Comparison of ENCODE assay signal across 17 cellular contexts in genomic region chr4:35695401-35695800, GRCh38.
A peak's percentile ranks its signal among the peaks of the same experiment; 100 is the strongest.
DNase-seq lines count a peak whose midpoint lies in the region; ATAC-seq and TF ChIP-seq lines count a peak whose summit lies in the region.
"Had no signal": no experiment of that assay in that cellular context is flagged by ENCODE, and none has a peak within 500 bp of the region (broad histone marks: within the 10 kb centered on the region; RNA-seq: fewer than 3 reads in every experiment).

No MANE protein-coding gene starts in this region.

- H3K9me3 Mint-ChIP-seq in WTC11, result peaks cover 12% of the 10 kb centered on the region
- H3K9me3 Mint-ChIP-seq: HFFc6 had no signal

- POLR2A ChIA-PET in WTC11 (lab: Charles Lee), result no interaction called here

- ATAC-seq in WTC11, result no peak
- ATAC-seq: CD8-positive, alpha-beta T cell; GM12878 had no signal

- no peaks in the 10 kb centered on the region for H3K27me3 Mint-ChIP-seq in WTC11 (ENCODE audit: low read depth)
- H3K27me3 Mint-ChIP-seq: B cell; CD4-positive, CD25-positive, alpha-beta regulatory T cell had no signal

- no peak overlapping the region for H3K27ac Mint-ChIP-seq in WTC11
- H3K27ac Mint-ChIP-seq: B cell; CD4-positive, CD25-positive, alpha-beta regulatory T cell; CD8-positive, alpha-beta T cell; HFFc6 had no signal

- H3K4me3 Mint-ChIP-seq in WTC11, result no peak overlapping the region
- H3K4me3 Mint-ChIP-seq: B cell; CD4-positive, CD25-positive, alpha-beta regulatory T cell; CD8-positive, alpha-beta T cell; HFFc6 had no signal

- H3K4me1 Mint-ChIP-seq in WTC11, result no peaks in the 10 kb centered on the region
- H3K4me1 Mint-ChIP-seq: B cell had no signal

- no peak for TF ChIP-seq CTCF in WTC11 (IDR thresholded peaks at IDR 0.05)

- DNase-seq in DMS 273 (lab: John Stamatoyannopoulos, UW; ENCODE audit: unreplicated experiment) (peak; percentile 18), DMS 273 treated with DMSO at 0.1 percent for 48 hours (lab: John Stamatoyannopoulos, UW) (no peak), NCI-H524 (lab: John Stamatoyannopoulos, UW) (peak; percentile 82 to 93), NCI-H82 treated with DMSO at 0.1 percent for 48 hours (lab: John Stamatoyannopoulos, UW; ENCODE audit: unreplicated experiment) (peak; percentile 51), retina (peak; percentile 1), GDM1 (lab: John Stamatoyannopoulos, UW) (no peak), NCI-H1694 treated with DMSO at 0.1 percent for 48 hours (lab: John Stamatoyannopoulos, UW) (no peak), WTC11 (ENCODE audit: low spot score) (no peak)
- DNase-seq: Caco-2; CD4-positive, CD25-positive, alpha-beta regulatory T cell; CD8-positive, alpha-beta T cell; DMS153; DND-41; GOT3; HFFc6 had no signal

- CTCF ChIA-PET in WTC11 (lab: Charles Lee), result no interaction called here

- no peaks in the 10 kb centered on the region for H3K36me3 Mint-ChIP-seq in WTC11
- H3K36me3 Mint-ChIP-seq: CD4-positive, CD25-positive, alpha-beta regulatory T cell; CD8-positive, alpha-beta T cell had no signal

TF ChIP-seq in WTC11, 78 proteins besides CTCF, POLR2A, EP300 and RAD21:
- TF ChIP-seq, protein P1, sequence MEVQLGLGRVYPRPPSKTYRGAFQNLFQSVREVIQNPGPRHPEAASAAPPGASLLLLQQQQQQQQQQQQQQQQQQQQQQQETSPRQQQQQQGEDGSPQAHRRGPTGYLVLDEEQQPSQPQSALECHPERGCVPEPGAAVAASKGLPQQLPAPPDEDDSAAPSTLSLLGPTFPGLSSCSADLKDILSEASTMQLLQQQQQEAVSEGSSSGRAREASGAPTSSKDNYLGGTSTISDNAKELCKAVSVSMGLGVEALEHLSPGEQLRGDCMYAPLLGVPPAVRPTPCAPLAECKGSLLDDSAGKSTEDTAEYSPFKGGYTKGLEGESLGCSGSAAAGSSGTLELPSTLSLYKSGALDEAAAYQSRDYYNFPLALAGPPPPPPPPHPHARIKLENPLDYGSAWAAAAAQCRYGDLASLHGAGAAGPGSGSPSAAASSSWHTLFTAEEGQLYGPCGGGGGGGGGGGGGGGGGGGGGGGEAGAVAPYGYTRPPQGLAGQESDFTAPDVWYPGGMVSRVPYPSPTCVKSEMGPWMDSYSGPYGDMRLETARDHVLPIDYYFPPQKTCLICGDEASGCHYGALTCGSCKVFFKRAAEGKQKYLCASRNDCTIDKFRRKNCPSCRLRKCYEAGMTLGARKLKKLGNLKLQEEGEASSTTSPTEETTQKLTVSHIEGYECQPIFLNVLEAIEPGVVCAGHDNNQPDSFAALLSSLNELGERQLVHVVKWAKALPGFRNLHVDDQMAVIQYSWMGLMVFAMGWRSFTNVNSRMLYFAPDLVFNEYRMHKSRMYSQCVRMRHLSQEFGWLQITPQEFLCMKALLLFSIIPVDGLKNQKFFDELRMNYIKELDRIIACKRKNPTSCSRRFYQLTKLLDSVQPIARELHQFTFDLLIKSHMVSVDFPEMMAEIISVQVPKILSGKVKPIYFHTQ (CRISPR knock-in tag; IDR thresholded peaks at IDR 0.05), result no peak
- TF ChIP-seq KAT7 (CRISPR knock-in tag; IDR thresholded peaks at IDR 0.05; ENCODE audit: borderline replicate concordance), result no peak
- TF ChIP-seq ZNF121 (CRISPR knock-in tag; IDR thresholded peaks at IDR 0.05), result no peak
- TF ChIP-seq IRF2 (CRISPR knock-in tag; IDR thresholded peaks at IDR 0.05; ENCODE audit: borderline replicate concordance, low read depth), result no peak
- TF ChIP-seq, protein P2, sequence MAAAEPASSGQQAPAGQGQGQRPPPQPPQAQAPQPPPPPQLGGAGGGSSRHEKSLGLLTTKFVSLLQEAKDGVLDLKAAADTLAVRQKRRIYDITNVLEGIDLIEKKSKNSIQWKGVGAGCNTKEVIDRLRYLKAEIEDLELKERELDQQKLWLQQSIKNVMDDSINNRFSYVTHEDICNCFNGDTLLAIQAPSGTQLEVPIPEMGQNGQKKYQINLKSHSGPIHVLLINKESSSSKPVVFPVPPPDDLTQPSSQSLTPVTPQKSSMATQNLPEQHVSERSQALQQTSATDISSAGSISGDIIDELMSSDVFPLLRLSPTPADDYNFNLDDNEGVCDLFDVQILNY (CRISPR knock-in tag; IDR thresholded peaks at IDR 0.05), result no peak
- TF ChIP-seq ESRRA (CRISPR knock-in tag; IDR thresholded peaks at IDR 0.05; ENCODE audit: borderline replicate concordance), result no peak
- TF ChIP-seq, protein P3, sequence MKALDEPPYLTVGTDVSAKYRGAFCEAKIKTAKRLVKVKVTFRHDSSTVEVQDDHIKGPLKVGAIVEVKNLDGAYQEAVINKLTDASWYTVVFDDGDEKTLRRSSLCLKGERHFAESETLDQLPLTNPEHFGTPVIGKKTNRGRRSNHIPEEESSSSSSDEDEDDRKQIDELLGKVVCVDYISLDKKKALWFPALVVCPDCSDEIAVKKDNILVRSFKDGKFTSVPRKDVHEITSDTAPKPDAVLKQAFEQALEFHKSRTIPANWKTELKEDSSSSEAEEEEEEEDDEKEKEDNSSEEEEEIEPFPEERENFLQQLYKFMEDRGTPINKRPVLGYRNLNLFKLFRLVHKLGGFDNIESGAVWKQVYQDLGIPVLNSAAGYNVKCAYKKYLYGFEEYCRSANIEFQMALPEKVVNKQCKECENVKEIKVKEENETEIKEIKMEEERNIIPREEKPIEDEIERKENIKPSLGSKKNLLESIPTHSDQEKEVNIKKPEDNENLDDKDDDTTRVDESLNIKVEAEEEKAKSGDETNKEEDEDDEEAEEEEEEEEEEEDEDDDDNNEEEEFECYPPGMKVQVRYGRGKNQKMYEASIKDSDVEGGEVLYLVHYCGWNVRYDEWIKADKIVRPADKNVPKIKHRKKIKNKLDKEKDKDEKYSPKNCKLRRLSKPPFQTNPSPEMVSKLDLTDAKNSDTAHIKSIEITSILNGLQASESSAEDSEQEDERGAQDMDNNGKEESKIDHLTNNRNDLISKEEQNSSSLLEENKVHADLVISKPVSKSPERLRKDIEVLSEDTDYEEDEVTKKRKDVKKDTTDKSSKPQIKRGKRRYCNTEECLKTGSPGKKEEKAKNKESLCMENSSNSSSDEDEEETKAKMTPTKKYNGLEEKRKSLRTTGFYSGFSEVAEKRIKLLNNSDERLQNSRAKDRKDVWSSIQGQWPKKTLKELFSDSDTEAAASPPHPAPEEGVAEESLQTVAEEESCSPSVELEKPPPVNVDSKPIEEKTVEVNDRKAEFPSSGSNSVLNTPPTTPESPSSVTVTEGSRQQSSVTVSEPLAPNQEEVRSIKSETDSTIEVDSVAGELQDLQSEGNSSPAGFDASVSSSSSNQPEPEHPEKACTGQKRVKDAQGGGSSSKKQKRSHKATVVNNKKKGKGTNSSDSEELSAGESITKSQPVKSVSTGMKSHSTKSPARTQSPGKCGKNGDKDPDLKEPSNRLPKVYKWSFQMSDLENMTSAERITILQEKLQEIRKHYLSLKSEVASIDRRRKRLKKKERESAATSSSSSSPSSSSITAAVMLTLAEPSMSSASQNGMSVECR (CRISPR knock-in tag; IDR thresholded peaks at IDR 0.05; ENCODE audit: borderline replicate concordance), result no peak
- no peak for TF ChIP-seq NR3C1 (CRISPR knock-in tag; conservative IDR thresholded peaks at IDR 0.05; ENCODE audit: low read depth)
- TF ChIP-seq PRDM15 (CRISPR knock-in tag; IDR thresholded peaks at IDR 0.05), result no peak
- TF ChIP-seq PREB (CRISPR knock-in tag; IDR thresholded peaks at IDR 0.05; ENCODE audit: borderline replicate concordance), result no peak
TF ChIP-seq in WTC11: peak in this region for 0.

Comparison
In these comparisons a context has a peak if more than half of its experiments do, and no peak if none do; other contexts are left out.
1. DNase-seq: peak in DMS 273 (single experiment), NCI-H524 (2 of 2), NCI-H82 treated with DMSO at 0.1 percent for 48 hours (single experiment) and retina (single experiment); none in DMS 273 treated with DMSO at 0.1 percent for 48 hours (single experiment), GDM1 (single experiment), NCI-H1694 treated with DMSO at 0.1 percent for 48 hours (single experiment) and WTC11 (single experiment).